Comparison of ENCODE assay signal across 24 cellular contexts in the genomic region with DNA sequence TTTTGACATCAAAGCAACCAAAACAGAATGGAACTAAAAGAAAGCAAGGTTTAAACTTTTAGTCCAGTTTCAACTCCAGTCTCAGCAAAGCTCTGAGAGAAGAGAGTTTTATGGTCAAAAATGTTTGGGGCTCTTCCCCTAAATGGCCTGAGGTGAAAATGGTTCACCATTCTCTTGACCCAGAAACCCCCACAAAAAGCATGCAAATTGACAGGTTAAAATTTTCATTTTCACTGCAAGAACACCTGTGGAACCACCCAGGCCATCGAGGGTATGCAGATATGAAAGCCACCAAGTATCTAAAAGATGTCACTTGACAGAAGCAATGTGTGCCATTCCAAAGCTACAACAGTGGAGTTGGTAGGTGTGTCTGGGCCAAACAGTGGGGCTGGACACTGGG.
"Had no signal": no experiment of that assay in that cellular context is flagged by ENCODE, and none has a peak within 500 bp of the region (broad histone marks: within the 10 kb centered on the region; RNA-seq: fewer than 3 reads in every experiment).

No MANE protein-coding gene starts in this region.

- DNase-seq: islet precursor cell; left ventricle myocardium superior; lower lobe of right lung; mammary epithelial cell; mesenchymal stem cell; naive thymus-derived CD8-positive, alpha-beta T cell; nucleus accumbens; pancreas; posterior cingulate gyrus; retina; right cardiac atrium; stimulated activated CD4-positive, alpha-beta T cell treated with anti-CD3 and anti-CD28 coated beads, Interleukin-12 subunit alpha, Interleukin-12 subunit beta, amount 100 ng/mL, for 4 hours; stimulated activated CD4-positive, alpha-beta T cell treated with anti-CD3 and anti-CD28 coated beads, Interleukin-15, amount 100 ng/mL, for 24 hours; stimulated activated CD4-positive, alpha-beta T cell treated with anti-CD3 and anti-CD28 coated beads, Interleukin-2, amount 100 ng/mL, for 24 hours; stimulated activated CD4-positive, alpha-beta T cell treated with anti-CD3 and anti-CD28 coated beads, Interleukin-4, amount 100 ng/mL, for 1 hour; stimulated activated naive B cell treated with anti-CD40 and anti-IgM and Interleukin-4, amounts not matched to agents 10 μg/mL and 1 μg/mL and 100 μg/mL, for 72 hours; stimulated activated naive CD8-positive, alpha-beta T cell treated with anti-CD3 and anti-CD28 coated beads, Interleukin-15, Interleukin-2, amounts not matched to agents 100 U/mL and 50 U/mL, for 24 hours; stomach; testis; tibial artery; uterus had no signal

- H3K27me3 ChIP-seq: pancreas, stomach, testis, tibial artery, uterus had no signal

- ATAC-seq: left ventricle myocardium superior; naive thymus-derived CD8-positive, alpha-beta T cell; pancreas; right cardiac atrium; sciatic nerve; stimulated activated naive B cell treated with anti-CD40 and anti-IgM and Interleukin-4, amounts not matched to agents 10 μg/mL and 1 μg/mL and 100 μg/mL, for 72 hours; stimulated activated naive CD8-positive, alpha-beta T cell treated with anti-CD3 and anti-CD28 coated beads, Interleukin-15, Interleukin-2, amounts not matched to agents 100 U/mL and 50 U/mL, for 24 hours had no signal

- FAIRE-seq: pancreas had no signal

- H3K36me3 ChIP-seq: lower lobe of right lung, pancreas, prostate gland, stomach, tibial artery, uterus had no signal

- H3K9me3 ChIP-seq: lower lobe of right lung, pancreas, prostate gland, stomach, testis, tibial artery, uterus had no signal

- H3K27ac ChIP-seq: lower lobe of right lung, pancreas, prostate gland, skin epidermis, stomach, testis, tibial artery, uterus had no signal

- H3K4me3 ChIP-seq: lower lobe of right lung, pancreas, prostate gland, skin epidermis, stomach, testis, tibial artery, uterus had no signal

- H3K4me1 ChIP-seq: lower lobe of right lung, pancreas, prostate gland, testis, uterus had no signal
